8 cellular contexts compared by ENCODE assay signal in genomic region chr17:17913695-17914332, GRCh38.
A peak's percentile ranks its signal among the peaks of the same experiment; 100 is the strongest.
DNase-seq lines count a peak whose midpoint lies in the region; ATAC-seq lines count a peak whose summit lies in the region.

No MANE protein-coding gene starts in this region.

- peak; percentile 70 for ATAC-seq in HG03432 (IDR thresholded peaks at IDR 0.05; ENCODE audit: unreplicated experiment)
- no peak for ATAC-seq in HG02642 (IDR thresholded peaks at IDR 0.05; ENCODE audit: poor library complexity, unreplicated experiment)
- no peak for ATAC-seq in HG02571 (IDR thresholded peaks at IDR 0.05; ENCODE audit: unreplicated experiment)

- peak; percentile 77 for DNase-seq in COLO829 (ENCODE audit: low spot score)
- DNase-seq in NCI-H748 (lab: John Stamatoyannopoulos, UW; ENCODE audit: unreplicated experiment), result peak; percentile 86
- peak; percentile 27 for DNase-seq in activated effector memory CD4-positive, alpha-beta T cell treated with Interleukin-2 at 50 U/mL for 16 hours
- DNase-seq in glomerular visceral epithelial cell (ENCODE audit: extremely low spot score), result peak; percentile 89
- DNase-seq in retina, result peak; percentile 60

Comparison
In these comparisons a context has a peak if more than half of its experiments do, and no peak if none do; other contexts are left out.
1. DNase-seq: peak in every context shown above with its lines; median percentile 89 in glomerular visceral epithelial cell; 86 in NCI-H748; 77 in COLO829; 60 in retina; 27 in activated effector memory CD4-positive, alpha-beta T cell treated with Interleukin-2 at 50 U/mL for 16 hours.